In the genomic region with DNA sequence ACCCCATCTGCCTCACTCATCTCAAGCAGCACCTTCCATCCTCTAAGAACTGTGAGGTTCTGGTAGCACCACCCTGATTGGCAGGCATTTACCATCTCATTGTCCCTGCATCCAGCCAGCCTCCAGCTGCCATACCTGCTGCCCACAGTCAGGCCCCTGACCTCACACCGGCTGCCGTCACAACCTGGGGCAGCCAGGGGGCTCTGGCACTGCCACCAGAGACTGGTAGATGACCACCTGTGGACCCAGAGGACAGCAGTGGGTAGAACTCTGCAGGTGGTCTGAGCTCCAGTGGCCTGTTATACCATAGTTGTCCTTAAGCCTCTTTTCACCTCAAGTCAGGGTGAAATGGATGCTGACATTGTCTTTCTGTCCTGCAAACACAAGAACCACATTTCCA, we compare ENCODE assay signal across 27 cellular contexts.
"Had no signal": no experiment of that assay in that cellular context is flagged by ENCODE, and none has a peak within 500 bp of the region (broad histone marks: within the 10 kb centered on the region; RNA-seq: fewer than 3 reads in every experiment).

No MANE protein-coding gene starts in this region.

- H3K4me1 ChIP-seq: parathyroid adenoma, psoas muscle, right lobe of liver, sigmoid colon, stomach, thyroid gland, tibial nerve, upper lobe of left lung, vagina had no signal

- H3K4me3 ChIP-seq: ovary, psoas muscle, right lobe of liver, sigmoid colon, stomach, thoracic aorta, thyroid gland, tibial nerve, upper lobe of left lung, vagina had no signal

- H3K27ac ChIP-seq: neutrophil, ovary, parathyroid adenoma, psoas muscle, right lobe of liver, sigmoid colon, stomach, thoracic aorta, thyroid gland, tibial nerve, upper lobe of left lung, vagina had no signal

- H3K27me3 ChIP-seq: neutrophil, ovary, right lobe of liver, sigmoid colon, stomach, thyroid gland, tibial nerve, upper lobe of left lung, vagina had no signal

- H3K9me3 ChIP-seq: neutrophil, ovary, psoas muscle, right lobe of liver, sigmoid colon, stomach, thoracic aorta, thyroid gland, tibial nerve, upper lobe of left lung, vagina had no signal

- ATAC-seq: naive thymus-derived CD8-positive, alpha-beta T cell; natural killer cell treated with Interleukin-12 subunit alpha and Interleukin-12 subunit beta and Interleukin-15 and Interleukin-18, amount 100 ng/mL, for 72 hours; psoas muscle; right cardiac atrium; right lobe of liver; stimulated activated effector memory CD8-positive, alpha-beta T cell treated with anti-CD3 and anti-CD28 coated beads, Interleukin-12 subunit alpha, Interleukin-12 subunit beta, amount 100 ng/mL, for 72 hours; stimulated activated naive B cell treated with anti-CD40 and anti-IgM and Interleukin-4, amounts not matched to agents 10 μg/mL and 1 μg/mL and 100 μg/mL, for 72 hours had no signal

- DNase-seq: naive thymus-derived CD8-positive, alpha-beta T cell; nephron progenitor cell; nucleus accumbens; ovary; posterior cingulate gyrus; psoas muscle; right cardiac atrium; right lobe of liver; sigmoid colon; small intestine; stimulated activated CD4-positive, alpha-beta T cell treated with anti-CD3 and anti-CD28 coated beads, Interleukin-15, amount 100 ng/mL, for 24 hours; stimulated activated CD4-positive, alpha-beta T cell treated with anti-CD3 and anti-CD28 coated beads, Interleukin-2, amount 100 ng/mL, for 24 hours; stimulated activated CD4-positive, alpha-beta T cell treated with anti-CD3 and anti-CD28 coated beads, Interleukin-2, amount 100 ng/mL, for 48 hours; stimulated activated CD4-positive, alpha-beta T cell treated with anti-CD3 and anti-CD28 coated beads, Interleukin-4, amount 100 ng/mL, for 24 hours; stimulated activated naive B cell treated with anti-CD40 and anti-IgM and Interleukin-4, amounts not matched to agents 10 μg/mL and 1 μg/mL and 100 μg/mL, for 72 hours; stimulated activated naive CD4-positive, alpha-beta T cell treated with Interleukin-2 at 50 U/mL for 16 hours; stomach; thyroid gland; trophoblast cell had no signal

- H3K36me3 ChIP-seq: neutrophil, ovary, right lobe of liver, sigmoid colon, stomach, thoracic aorta, thyroid gland, tibial nerve, upper lobe of left lung, vagina had no signal
